ENCODE assay signal across 1 cellular context in the genomic region with DNA sequence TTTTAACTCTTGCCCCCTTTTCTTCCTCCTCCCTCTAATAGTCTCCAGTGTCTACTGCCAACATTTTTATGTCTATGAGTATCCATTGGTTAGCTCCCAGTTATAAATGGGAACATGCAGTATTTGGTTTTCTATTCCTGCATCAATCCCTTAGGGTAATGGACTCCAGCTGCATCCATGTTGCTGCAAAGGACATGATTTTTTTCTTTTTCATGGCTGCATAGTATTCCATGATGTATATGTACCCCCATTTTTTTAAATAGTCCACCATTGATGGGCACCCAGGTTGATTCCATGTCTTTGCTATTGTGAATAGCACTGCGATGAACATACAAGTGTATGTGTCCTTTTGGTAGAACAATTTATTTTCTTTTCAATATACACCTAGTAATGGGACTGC.
TF ChIP-seq lines count a peak whose summit lies in the region.

No MANE protein-coding gene starts in this region.

TF ChIP-seq in HEK293, 187 proteins besides CTCF, POLR2A, EP300 and RAD21 (continued from another document):
- TF ChIP-seq, protein P1, sequence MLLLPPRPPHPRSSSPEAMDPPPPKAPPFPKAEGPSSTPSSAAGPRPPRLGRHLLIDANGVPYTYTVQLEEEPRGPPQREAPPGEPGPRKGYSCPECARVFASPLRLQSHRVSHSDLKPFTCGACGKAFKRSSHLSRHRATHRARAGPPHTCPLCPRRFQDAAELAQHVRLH (tag by site-specific recombination; IDR thresholded peaks at IDR 0.05) = no peak
